Comparison of ENCODE assay signal across 8 cellular contexts in genomic region chr3:37974121-37974927, GRCh38. TPM values are rescaled to one million over a fixed set of nuclear protein-coding genes. Genes with fewer than 3 reads are reported as not detected.
DNase-seq lines count a peak whose midpoint lies in the region; ATAC-seq, FAIRE-seq and TF ChIP-seq lines count a peak whose summit lies in the region.

No MANE protein-coding gene starts in this region.

- FAIRE-seq in frontal cortex (lab: Jason Lieb, UNC), result no peak

- no peaks in the 10 kb centered on the region for H3K27me3 Mint-ChIP-seq in type B pancreatic cell

- POLR2A ChIA-PET in PC-9 (lab: Charles Lee; ENCODE audit: unreplicated experiment), result interaction anchor here (0.7 kb wide), 1 partner anchor 36 kb away, joined by 6 read pairs; no protein-coding TSS in a partner anchor

- H3F3A ChIP-seq in PC-9 (ENCODE audit: insufficient read depth, low read depth), result peaks cover under 1% of the 10 kb centered on the region

- no peak overlapping the region for H3K27ac ChIP-seq in PC-9
- H3K27ac ChIP-seq in parathyroid adenoma, result no peak overlapping the region

- peak overlapping the region; percentile 88 for H3K27ac Mint-ChIP-seq in type B pancreatic cell

- no TSS peak for BruUV-seq in PC-9 (replicated peaks; lab: Mats Ljungman, UMichigan)

- ATAC-seq in GM18519 (IDR thresholded peaks at IDR 0.05; ENCODE audit: low FRiP score, unreplicated experiment) (peak; percentile 64), HG03066 (IDR thresholded peaks at IDR 0.05; ENCODE audit: low read depth, unreplicated experiment) (peak; percentile 98)

- H3K4me2 ChIP-seq in PC-9 (no peak overlapping the region), parathyroid adenoma (ENCODE audit: low read length) (no peak overlapping the region)

- peak; percentile 73 for TF ChIP-seq CTCF in AG10803 (conservative IDR thresholded peaks at IDR 0.05; ENCODE audit: low read length)
- TF ChIP-seq CTCF in PC-9 (conservative IDR thresholded peaks at IDR 0.05), result peak; percentile 85
- peak; percentile 64 for TF ChIP-seq CTCF in parathyroid adenoma (IDR thresholded peaks at IDR 0.05)
- TF ChIP-seq CTCF in type B pancreatic cell (conservative IDR thresholded peaks at IDR 0.05), result peak; percentile 82

- peak; percentile 56 for DNase-seq in AG10803 (ENCODE audit: low read depth)
- peak; percentile 47 to 62 for DNase-seq in PC-9
- peak; percentile 40 to 44 for DNase-seq in activated T-helper 1 cell treated with anti-CD3 and anti-CD28 coated beads, Interleukin-2, amount 50 U/mL, for 16 hours (ENCODE audit: low read depth in 1 of 2, low spot score in 1 of 2)
- peak; percentile 50 to 64 for DNase-seq in frontal cortex (ENCODE audit: low spot score in 2 of 2)
- DNase-seq in type B pancreatic cell (ENCODE audit: extremely low spot score, unreplicated experiment), result no peak

- H2AFZ ChIP-seq in PC-9 (no peak overlapping the region), parathyroid adenoma (no peak overlapping the region)

- no peaks in the 10 kb centered on the region for H3K36me3 ChIP-seq in PC-9 (ENCODE audit: low read depth)
- H3K36me3 ChIP-seq in parathyroid adenoma (ENCODE audit: control insufficient read depth, insufficient read depth, low read length), result no peaks in the 10 kb centered on the region

- H3K36me3 Mint-ChIP-seq in type B pancreatic cell, result peaks cover 30% of the 10 kb centered on the region

- H3K9me3 ChIP-seq in PC-9 (ENCODE audit: insufficient read depth, low read depth) (no peaks in the 10 kb centered on the region), parathyroid adenoma (ENCODE audit: control insufficient read depth, low read length) (no peaks in the 10 kb centered on the region)

- H3K4me1 ChIP-seq in PC-9 (replicated peaks; ENCODE audit: insufficient read depth) (no peaks in the 10 kb centered on the region), parathyroid adenoma (no peaks in the 10 kb centered on the region)

- H3K9ac ChIP-seq in parathyroid adenoma, result no peak overlapping the region

- H3K79me2 ChIP-seq in PC-9 (ENCODE audit: low read depth) (no peaks in the 10 kb centered on the region), parathyroid adenoma (peaks cover 3% of the 10 kb centered on the region)

- intact Hi-C loops in PC-9 (cut with micrococcal nuclease; ENCODE audit: unreplicated experiment), result loop anchor here (1.0 to 2.0 kb wide), 3 partner anchors 22 to 505 kb away; no protein-coding TSS in a partner anchor

- H3K27me3 ChIP-seq in PC-9 (ENCODE audit: insufficient read depth, low read depth) (no peaks in the 10 kb centered on the region), parathyroid adenoma (ENCODE audit: control insufficient read depth, insufficient read depth, low read length) (no peaks in the 10 kb centered on the region)

- no peaks in the 10 kb centered on the region for H3K9me2 ChIP-seq in PC-9 (ENCODE audit: insufficient read depth)

- CTCF ChIA-PET in PC-9 (lab: Charles Lee), result interaction anchor here (0.6 to 2.4 kb wide), 10 partner anchors 10 to 324 kb away, joined by 3 to 18 read pairs (median 4); partner anchors contain the start of gene VILL

- H3K9me3 Mint-ChIP-seq in type B pancreatic cell, result no peaks in the 10 kb centered on the region

- H4K20me1 ChIP-seq in PC-9 (ENCODE audit: insufficient read depth), result no peaks in the 10 kb centered on the region

- peak overlapping the region; percentile 24 for H3K4me3 Mint-ChIP-seq in type B pancreatic cell

- no peak overlapping the region for H3K4me3 ChIP-seq in AG10803 (ENCODE audit: low read length)
- H3K4me3 ChIP-seq in PC-9, result no peak overlapping the region
- H3K4me3 ChIP-seq in parathyroid adenoma (ENCODE audit: low read depth, low read length), result no peak overlapping the region

- peaks cover 17% of the 10 kb centered on the region for H3K4me1 Mint-ChIP-seq in type B pancreatic cell (ENCODE audit: unreplicated experiment)

RNA-seq across cellular contexts. Expression of gene VILL, which starts 16.3 kb away (rescaled TPM):
- 14.1 and 14.7 TPM in 2 replicates for total RNA-seq in PC-9 (2021)
- total RNA-seq in frontal cortex, result 9.8 TPM
- 14.2 and 16.9 TPM in 2 replicates for total RNA-seq in type B pancreatic cell (ENCODE audit: low replicate concordance)

RNA-seq across cellular contexts. Expression of gene PLCD1, which starts 55.1 kb away (rescaled TPM):
- total RNA-seq in PC-9 (2021) (13.5 and 19.4 TPM in 2 replicates), frontal cortex (4.1 TPM), type B pancreatic cell (ENCODE audit: low replicate concordance) (28.7 and 31.6 TPM in 2 replicates)
